ENCODE assay signal across 30 cellular contexts in genomic region chr5:110703481-110703880, GRCh38. TPM values are rescaled to one million over a fixed set of nuclear protein-coding genes. Genes with fewer than 3 reads are reported as not detected.
"Had no signal": no experiment of that assay in that cellular context is flagged by ENCODE, and none has a peak within 500 bp of the region (broad histone marks: within the 10 kb centered on the region; RNA-seq: fewer than 3 reads in every experiment).

No MANE protein-coding gene starts in this region.

- DNase-seq: cortex of kidney; effector memory CD8-positive, alpha-beta T cell; erythroblast; esophagus squamous epithelium; foreskin melanocyte; glutamatergic neuron; heart right ventricle; hippocampal formation; immature natural killer cell; islet precursor cell; kidney glomerular epithelial cell; left colon; mesenchymal stem cell; mucosa of descending colon; naive B cell; spleen; stimulated activated CD4-positive, alpha-beta T cell treated with anti-CD3 and anti-CD28 coated beads, Interleukin-4, amount 100 ng/mL, for 4 hours; stimulated activated naive CD8-positive, alpha-beta T cell treated with anti-CD3 and anti-CD28 coated beads, Interleukin-15, Interleukin-2, amounts not matched to agents 100 U/mL and 50 U/mL, for 24 hours; substantia nigra; testis; upper lobe of left lung had no signal

- H3K27ac ChIP-seq: esophagus squamous epithelium, heart right ventricle, neutrophil, parathyroid adenoma, prostate gland, right atrium auricular region, skin epidermis, spleen, testis, upper lobe of left lung had no signal

- ATAC-seq: effector memory CD8-positive, alpha-beta T cell; left colon; mucosa of descending colon; natural killer cell treated with Interleukin-12 subunit alpha and Interleukin-12 subunit beta and Interleukin-15 and Interleukin-18, amount 100 ng/mL, for 72 hours; stimulated activated memory B cell treated with anti-CD40 and anti-IgM and Interleukin-4, amounts not matched to agents 10 μg/mL and 1 μg/mL and 100 μg/mL, for 72 hours; stimulated activated naive CD8-positive, alpha-beta T cell treated with anti-CD3 and anti-CD28 coated beads, Interleukin-15, Interleukin-2, amounts not matched to agents 100 U/mL and 50 U/mL, for 24 hours had no signal

- H3K4me3 ChIP-seq: esophagus squamous epithelium, heart right ventricle, lung, mucosa of descending colon, prostate gland, right atrium auricular region, skin epidermis, spleen, testis, tibial nerve, upper lobe of left lung had no signal

RNA-seq across cellular contexts. Expression of gene TMEM232, which starts 23.0 kb away (rescaled TPM):
- polyA plus RNA-seq: immature natural killer cell had no signal
